ENCODE assay signal across 9 cellular contexts in the genomic region with DNA sequence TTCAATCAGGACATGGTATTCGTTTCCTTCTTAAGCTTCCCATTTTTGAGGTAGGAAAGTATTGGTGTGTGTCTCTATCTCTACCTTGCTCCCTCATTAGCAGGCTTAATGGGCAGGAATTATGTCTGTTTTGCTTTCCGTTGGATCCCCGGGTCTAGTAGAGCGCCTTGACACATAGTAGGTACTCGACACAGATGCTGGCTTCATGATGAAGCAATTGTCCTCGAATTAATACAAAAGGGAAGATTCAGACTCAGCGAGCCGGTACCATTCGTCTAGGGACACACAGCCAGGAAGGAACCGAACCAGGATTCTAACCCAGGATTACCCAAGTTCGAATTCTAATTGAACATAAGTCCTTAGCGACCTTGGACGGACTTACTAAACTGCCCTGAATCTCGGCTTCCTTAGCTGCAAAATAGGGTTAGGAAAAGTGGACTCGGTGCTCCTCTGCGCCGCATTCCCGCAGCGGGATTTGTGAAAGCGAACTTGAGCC. TPM values are rescaled to one million over a fixed set of nuclear protein-coding genes. Genes with fewer than 3 reads are reported as not detected.
A peak's percentile ranks its signal among the peaks of the same experiment; 100 is the strongest.
DNase-seq lines count a peak whose midpoint lies in the region; ATAC-seq and TF ChIP-seq lines count a peak whose summit lies in the region.
"Had no signal": no experiment of that assay in that cellular context is flagged by ENCODE, and none has a peak within 500 bp of the region (broad histone marks: within the 10 kb centered on the region; RNA-seq: fewer than 3 reads in every experiment).

No MANE protein-coding gene starts in this region.

- no peaks in the 10 kb centered on the region for H3K27me3 ChIP-seq in iPS-20b (ENCODE audit: insufficient read depth, low read length)
- no peaks in the 10 kb centered on the region for H3K27me3 ChIP-seq in stomach smooth muscle (ENCODE audit: control insufficient read depth in 1 of 2, insufficient read depth in 2 of 2, low read length in 2 of 2)

- peak overlapping the region; percentile 100 for H3K4me3 ChIP-seq in AG10803 (ENCODE audit: low read length)
- H3K4me3 ChIP-seq in iPS-20b (ENCODE audit: low read length) = peak overlapping the region; percentile 98
- peak overlapping the region; percentile 100 for H3K4me3 ChIP-seq in stomach smooth muscle (ENCODE audit: low read length in 2 of 2)

- peak overlapping the region; percentile 99 for H3K27ac Mint-ChIP-seq in HFFc6
- H3K27ac Mint-ChIP-seq in activated T-helper 17 cell treated with anti-CD3 and anti-CD28 coated beads, Interleukin-2, amount 50 U/mL, for 72 hours = peak overlapping the region; percentile 99

- peaks cover 46% of the 10 kb centered on the region for H3K36me3 ChIP-seq in iPS-20b (ENCODE audit: insufficient read depth, low read depth, low read length)
- H3K36me3 ChIP-seq in stomach smooth muscle (ENCODE audit: control insufficient read depth in 2 of 2, insufficient read depth in 2 of 2, low read length in 2 of 2) = peaks cover 21 to 27% of the 10 kb centered on the region in 2 donors

- no peak for ATAC-seq in activated T-helper 17 cell treated with anti-CD3 and anti-CD28 coated beads, Interleukin-2, amount 50 U/mL, for 72 hours (replicated peaks)

- peaks cover 25% of the 10 kb centered on the region for H3K36me3 Mint-ChIP-seq in HFFc6 (ENCODE audit: low read depth)
- H3K36me3 Mint-ChIP-seq in activated T-helper 17 cell treated with anti-CD3 and anti-CD28 coated beads, Interleukin-2, amount 50 U/mL, for 72 hours (ENCODE audit: low read depth) = peaks cover 86% of the 10 kb centered on the region

- H3K27ac ChIP-seq in iPS-20b (ENCODE audit: low read length) (peak overlapping the region; percentile 94), stomach smooth muscle (ENCODE audit: low read length) (peak overlapping the region; percentile 91)

- H3K4me3 Mint-ChIP-seq in HFFc6 = peak overlapping the region; percentile 99
- peak overlapping the region; percentile 93 for H3K4me3 Mint-ChIP-seq in activated T-helper 17 cell treated with anti-CD3 and anti-CD28 coated beads, Interleukin-2, amount 50 U/mL, for 72 hours

- peaks cover 3% of the 10 kb centered on the region; the same call in 1 of the 2 replicates for H3K27me3 Mint-ChIP-seq in HFFc6 (ENCODE audit: insufficient read depth)
- no peaks in the 10 kb centered on the region for H3K27me3 Mint-ChIP-seq in activated T-helper 17 cell treated with anti-CD3 and anti-CD28 coated beads, Interleukin-2, amount 50 U/mL, for 72 hours

- peaks cover 60% of the 10 kb centered on the region for H3K4me1 Mint-ChIP-seq in HFFc6 (ENCODE audit: low read depth)
- H3K4me1 Mint-ChIP-seq in activated T-helper 17 cell treated with anti-CD3 and anti-CD28 coated beads, Interleukin-2, amount 50 U/mL, for 72 hours = peaks cover 29% of the 10 kb centered on the region

- no peaks in the 10 kb centered on the region for H3K9me3 Mint-ChIP-seq in HFFc6
- H3K9me3 Mint-ChIP-seq in activated T-helper 17 cell treated with anti-CD3 and anti-CD28 coated beads, Interleukin-2, amount 50 U/mL, for 72 hours = no peaks in the 10 kb centered on the region

- H3K9me3 ChIP-seq in iPS-20b (ENCODE audit: insufficient read depth, low read depth, low read length) (no peaks in the 10 kb centered on the region), stomach smooth muscle (ENCODE audit: control insufficient read depth in 2 of 2, low read length in 2 of 2) (no peaks in the 10 kb centered on the region)

- DNase-seq in AG10803 (ENCODE audit: low read depth) (no peak), HFFc6 (no peak), NCI-H1436 treated with DMSO at 0.1 percent for 48 hours (lab: John Stamatoyannopoulos, UW) (no peak), COR-L47 (lab: John Stamatoyannopoulos, UW) (no peak), NCI-H1092 treated with DMSO at 0.1 percent for 48 hours (lab: John Stamatoyannopoulos, UW) (no peak)

- TF ChIP-seq CTCF in AG10803 (conservative IDR thresholded peaks at IDR 0.05; ENCODE audit: low read length) (no peak), HFFc6 (IDR thresholded peaks at IDR 0.05) (no peak)

- H3K4me1 ChIP-seq in iPS-20b (ENCODE audit: insufficient read depth, low read length) (no peaks in the 10 kb centered on the region), stomach smooth muscle (ENCODE audit: control insufficient read depth, insufficient read depth, low read length) (peaks cover 56% of the 10 kb centered on the region)

- H3K9ac ChIP-seq in iPS-20b (ENCODE audit: low read depth, low read length) = peak overlapping the region; percentile 96
- peak overlapping the region; percentile 98 to 99 for H3K9ac ChIP-seq in stomach smooth muscle (ENCODE audit: low read length in 2 of 2)

RNA-seq across cellular contexts. Expression of a gene that starts 0.5 kb away (rescaled TPM):
- total RNA-seq in HFFc6 (2021; fragmentation: NEBNext Ultra II Directional; extraction: Animal tissue kit (Norgen Biotek cat#: 25700)) = 100 to 1,000 TPM; 100 to 128 (median 107) TPM
- total RNA-seq in activated T-helper 17 cell treated with anti-CD3 and anti-CD28 coated beads, Interleukin-2, amount 50 U/mL, for 72 hours = 10 to 100 TPM; 93.3 to 98.7 TPM

RNA-seq across cellular contexts. Expression of a gene that starts 0.9 kb away (rescaled TPM):
- total RNA-seq in HFFc6 (2021; fragmentation: NEBNext Ultra II Directional; extraction: Animal tissue kit (Norgen Biotek cat#: 25700)) = 10 to 100 TPM; 33.8 to 36.3 (median 34.8) TPM
- 10 to 100 TPM; 85.0 to 98.6 TPM for total RNA-seq in activated T-helper 17 cell treated with anti-CD3 and anti-CD28 coated beads, Interleukin-2, amount 50 U/mL, for 72 hours

RNA-seq across cellular contexts. Expression of a gene that starts 36.0 kb away (rescaled TPM):
- total RNA-seq in HFFc6 (2021; fragmentation: NEBNext Ultra II Directional; extraction: Animal tissue kit (Norgen Biotek cat#: 25700)) = 10 to 100 TPM; 11.9 to 22.2 (median 19.1) TPM
- total RNA-seq in activated T-helper 17 cell treated with anti-CD3 and anti-CD28 coated beads, Interleukin-2, amount 50 U/mL, for 72 hours = under 1 TPM; 0.24 to 0.71 TPM
- total RNA-seq: pulmonary artery endothelial cell had no signal

RNA-seq across cellular contexts. Expression of a gene that starts 46.8 kb away (rescaled TPM):
- total RNA-seq in HFFc6 (2021; fragmentation: NEBNext Ultra II Directional; extraction: Animal tissue kit (Norgen Biotek cat#: 25700)) = 10 to 100 TPM in 2 of 6 experiments, 1 to 10 TPM in 4; 8.5 to 12.1 (median 9.9) TPM
- total RNA-seq in activated T-helper 17 cell treated with anti-CD3 and anti-CD28 coated beads, Interleukin-2, amount 50 U/mL, for 72 hours = 1 to 10 TPM; 2.9 to 3.6 TPM

Comparison
In these comparisons a context has a peak if more than half of its experiments do, and no peak if none do; other contexts are left out.
1. RNA of a gene that starts 36.0 kb away (total RNA-seq): 11.9 to 22.2 TPM in HFFc6; 0.24 to 0.71 TPM in activated T-helper 17 cell treated with anti-CD3 and anti-CD28 coated beads, Interleukin-2, amount 50 U/mL, for 72 hours; every median in the first group is over 4 times any median in the second.
2. Peak in every context shown above with its lines, with median percentiles within 50 percentile points of each other: H3K4me3 ChIP-seq.